13 cellular contexts compared by ENCODE assay signal in the genomic region with DNA sequence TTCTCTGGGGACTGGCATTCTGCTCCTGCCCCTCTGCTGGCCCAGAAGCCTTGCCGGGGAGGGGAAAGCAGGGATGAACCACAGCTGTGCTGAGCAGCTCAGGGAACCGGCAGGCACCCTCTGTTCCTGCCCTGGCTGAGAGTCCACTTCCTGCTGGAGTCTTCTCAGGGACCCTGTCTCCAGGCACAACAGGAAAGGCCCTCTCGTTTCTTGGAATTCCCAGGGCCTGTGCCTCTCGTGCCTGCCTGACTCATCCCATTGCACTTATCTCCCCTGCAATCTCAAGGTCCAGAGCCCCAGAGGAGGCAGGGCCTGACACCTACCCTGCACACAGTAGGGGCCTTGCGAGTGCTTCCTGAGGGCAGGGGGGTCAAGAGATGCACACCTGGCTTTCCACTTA. TPM values are rescaled to one million over a fixed set of nuclear protein-coding genes. Genes with fewer than 3 reads are reported as not detected.
A peak's percentile ranks its signal among the peaks of the same experiment; 100 is the strongest.
DNase-seq lines count a peak whose midpoint lies in the region; ATAC-seq and TF ChIP-seq lines count a peak whose summit lies in the region.
"Had no signal": no experiment of that assay in that cellular context is flagged by ENCODE, and none has a peak within 500 bp of the region (broad histone marks: within the 10 kb centered on the region; RNA-seq: fewer than 3 reads in every experiment).

No MANE protein-coding gene starts in this region.

- WGBS in mammary epithelial cell (ENCODE audit: low coverage, missing lambda C conversion rate): 22% methylated on average over 3 of the region's 5 CpGs
- WGBS in mesendoderm (ENCODE audit: extremely low coverage, insufficient coverage, low lambda C conversion rate): no CpG with 5 or more reads among the region's 5 CpGs

- H3K79me2 ChIP-seq in mammary epithelial cell (ENCODE audit: insufficient read depth, low read length): no peaks in the 10 kb centered on the region
- H3K79me2 ChIP-seq in mesendoderm (ENCODE audit: control insufficient read depth, insufficient read depth, low read length): no peaks in the 10 kb centered on the region

- H3K56ac ChIP-seq in mesendoderm (ENCODE audit: low read length): peak overlapping the region; percentile 9

- no peaks in the 10 kb centered on the region for H3K36me3 ChIP-seq in BLaER1 treated with 17β-estradiol and CSF1 and Interleukin-3, amounts not matched to agents 10 nM and 100 nM
- H3K36me3 ChIP-seq in mammary epithelial cell (ENCODE audit: insufficient read depth, low read length): no peaks in the 10 kb centered on the region
- no peaks in the 10 kb centered on the region for H3K36me3 ChIP-seq in mesendoderm (ENCODE audit: control insufficient read depth, insufficient read depth, low read length)

- intact Hi-C loops in mammary epithelial cell (cut with micrococcal nuclease): no loop called here

- no peak overlapping the region for H4K8ac ChIP-seq in mesendoderm (ENCODE audit: low read depth, low read length)

- no peaks in the 10 kb centered on the region for H3K27me3 ChIP-seq in BLaER1 treated with 17β-estradiol and CSF1 and Interleukin-3, amounts not matched to agents 10 nM and 100 nM
- no peaks in the 10 kb centered on the region for H3K27me3 ChIP-seq in mammary epithelial cell (ENCODE audit: insufficient read depth, low read length)
- no peaks in the 10 kb centered on the region for H3K27me3 ChIP-seq in mesendoderm (ENCODE audit: insufficient read depth, low read length, poor library complexity)
- H3K27me3 ChIP-seq: dorsolateral prefrontal cortex had no signal

- H2AFZ ChIP-seq in mammary epithelial cell (ENCODE audit: low read depth, low read length): no peak overlapping the region

- H3K79me1 ChIP-seq in mesendoderm (ENCODE audit: low read length): no peaks in the 10 kb centered on the region

- peak; percentile 93 for DNase-seq in M059J (ENCODE audit: low read depth)
- DNase-seq in mammary epithelial cell: peak; percentile 74
- DNase-seq in mesendoderm: peak; percentile 98
- no peak for DNase-seq in cerebellar cortex (ENCODE audit: low spot score)
- DNase-seq: dorsolateral prefrontal cortex; NCI-H1694 treated with DMSO at 0.1 percent for 48 hours; SHP77 treated with DMSO at 0.1 percent for 48 hours; stimulated activated CD4-positive, alpha-beta T cell treated with anti-CD3 and anti-CD28 coated beads, Interleukin-15, amount 100 ng/mL, for 24 hours had no signal

- no peak overlapping the region for H2BK120ac ChIP-seq in mesendoderm (ENCODE audit: low read depth, low read length)

- BruUV-seq in mammary epithelial cell (replicated peaks; lab: Mats Ljungman, UMichigan): no TSS peak

- H3K23ac ChIP-seq in mesendoderm (ENCODE audit: low read length): no peak overlapping the region

- H3K4ac ChIP-seq in mesendoderm (ENCODE audit: low read depth, low read length): peak overlapping the region; percentile 74

- in situ Hi-C loops in mammary epithelial cell (cut with MboI; ENCODE audit: low sequenced_read_pairs in 2 of 2): no loop called here

- H3K27ac ChIP-seq in BLaER1 treated with 17β-estradiol and CSF1 and Interleukin-3, amounts not matched to agents 10 nM and 100 nM: no peak overlapping the region
- H3K27ac ChIP-seq in mammary epithelial cell (ENCODE audit: insufficient read depth, low read depth, low read length): no peak overlapping the region
- peak overlapping the region; percentile 61 for H3K27ac ChIP-seq in mesendoderm (ENCODE audit: low read depth, low read length)
- H3K27ac ChIP-seq: dorsolateral prefrontal cortex had no signal

- H3K4me3 ChIP-seq in BLaER1 treated with 17β-estradiol and CSF1 and Interleukin-3, amounts not matched to agents 10 nM and 100 nM: no peak overlapping the region
- H3K4me3 ChIP-seq in mammary epithelial cell (replicated peaks in 1 of 3; ENCODE audit: insufficient read depth in 1 of 3, low read depth in 2 of 3, low read length in 3 of 3) (no peak overlapping the region), mesendoderm (ENCODE audit: low read length) (no peak overlapping the region)
- H3K4me3 ChIP-seq: dorsolateral prefrontal cortex had no signal

- H2AK5ac ChIP-seq in mesendoderm (ENCODE audit: low read length): no peak overlapping the region

- H2BK5ac ChIP-seq in mesendoderm (ENCODE audit: low read length): peak overlapping the region; percentile 27

- H3K9ac ChIP-seq in BLaER1 treated with 17β-estradiol and CSF1 and Interleukin-3, amounts not matched to agents 10 nM and 100 nM: no peak overlapping the region
- no peak overlapping the region for H3K9ac ChIP-seq in mammary epithelial cell (ENCODE audit: insufficient read depth, low read length)
- peak overlapping the region; percentile 6 for H3K9ac ChIP-seq in mesendoderm (ENCODE audit: low read length)

- no peaks in the 10 kb centered on the region for H3K9me3 ChIP-seq in BLaER1 treated with 17β-estradiol and CSF1 and Interleukin-3, amounts not matched to agents 10 nM and 100 nM (replicated peaks in 1 of 11)
- no peaks in the 10 kb centered on the region for H3K9me3 ChIP-seq in mammary epithelial cell (replicated peaks; ENCODE audit: insufficient read depth, low read length)

- peak overlapping the region; percentile 23 for H3K18ac ChIP-seq in mesendoderm (ENCODE audit: low read length)

- H4K5ac ChIP-seq in mesendoderm (ENCODE audit: low read length): no peak overlapping the region

- H2BK15ac ChIP-seq in mesendoderm (replicated peaks; ENCODE audit: low read depth): no peak overlapping the region

- peak overlapping the region; percentile 36 to 91 (median 76) for H3K4me2 ChIP-seq in BLaER1 treated with 17β-estradiol and CSF1 and Interleukin-3, amounts not matched to agents 10 nM and 100 nM
- no peak overlapping the region for H3K4me2 ChIP-seq in mammary epithelial cell (ENCODE audit: insufficient read depth, low read depth, low read length)
- H3K4me2 ChIP-seq in mesendoderm (ENCODE audit: low read length): no peak overlapping the region

- ATAC-seq in HG03097 (IDR thresholded peaks at IDR 0.05; ENCODE audit: low FRiP score, unreplicated experiment) (no peak), GM19452 (IDR thresholded peaks at IDR 0.05; ENCODE audit: unreplicated experiment) (no peak), HG02678 (IDR thresholded peaks at IDR 0.05; ENCODE audit: unreplicated experiment) (no peak)
- ATAC-seq: activated CD4-positive, CD25-positive, alpha-beta regulatory T cell treated with anti-CD3 and anti-CD28 coated beads, Interleukin-2, amount 50 U/mL, for 24 hours had no signal

- no peak for TF ChIP-seq CTCF in mammary epithelial cell (conservative IDR thresholded peaks at IDR 0.05 in 1 of 2, IDR thresholded peaks at IDR 0.05 in 1 of 2; ENCODE audit: extremely low read depth in 1 of 2, insufficient read depth in 1 of 2, low read depth in 1 of 2, low read length in 2 of 2)

- dilution Hi-C loops in mammary epithelial cell (cut with HindIII; ENCODE audit: low sequenced_read_pairs): no loop called here

- H3K4me1 ChIP-seq in BLaER1 treated with 17β-estradiol and CSF1 and Interleukin-3, amounts not matched to agents 10 nM and 100 nM: peaks cover 37 to 60% (median 56%) of the 10 kb centered on the region in 10 experiments
- peaks cover 40% of the 10 kb centered on the region for H3K4me1 ChIP-seq in mammary epithelial cell (ENCODE audit: insufficient read depth, low read length)
- H3K4me1 ChIP-seq in mesendoderm (ENCODE audit: control insufficient read depth, low read depth, low read length): peaks cover 15% of the 10 kb centered on the region

- CTCF ChIA-PET in mammary epithelial cell (lab: Charles Lee; ENCODE audit: low non-redundant PET): no interaction called here

- no peaks in the 10 kb centered on the region; a peak in 1 of 22 replicates for H4K20me1 ChIP-seq in BLaER1 treated with 17β-estradiol and CSF1 and Interleukin-3, amounts not matched to agents 10 nM and 100 nM
- no peaks in the 10 kb centered on the region for H4K20me1 ChIP-seq in mammary epithelial cell (ENCODE audit: insufficient read depth, low read length)

RNA-seq across cellular contexts. Expression of a gene that starts 1.1 kb away (rescaled TPM):
- not detected in 2 replicates for total RNA-seq in M059J (2014; rRNA removed; shearing (Covaris generic))
- 1 to 10 TPM in 1 of 2 donors, under 1 TPM in 1; 0.56 to 1.3 TPM for total RNA-seq in mammary epithelial cell
- 1.4 TPM for polyA plus RNA-seq in mammary epithelial cell
- polyA minus RNA-seq in mammary epithelial cell: not detected
- 0.48 TPM for polyA plus RNA-seq in mesendoderm (2013, experiment 1 of 2)
- 0.48 TPM for polyA plus RNA-seq in mesendoderm (2013, experiment 2 of 2)

Comparison
In these comparisons a context has a peak if more than half of its experiments do, and no peak if none do; other contexts are left out.
1. H3K4me2 ChIP-seq: peak in BLaER1 treated with 17β-estradiol and CSF1 and Interleukin-3, amounts not matched to agents 10 nM and 100 nM (11 of 11); none in mammary epithelial cell (single experiment) and mesendoderm (single experiment).